In genomic region chr2:95345415-95346235, GRCh38 we compare ENCODE assay signal across 7 cellular contexts. TPM values are rescaled to one million over a fixed set of nuclear protein-coding genes. Genes with fewer than 3 reads are reported as not detected.
DNase-seq lines count a peak whose midpoint lies in the region; ATAC-seq and TF ChIP-seq lines count a peak whose summit lies in the region.

No MANE protein-coding gene starts in this region.

- H3K27ac ChIP-seq in left lung: peak overlapping the region; percentile 39 to 70

- peaks cover 0 to 20% of the 10 kb centered on the region in 2 donors for H3K4me1 ChIP-seq in left lung

- DNase-seq in NCI-H2196 (lab: John Stamatoyannopoulos, UW; ENCODE audit: unreplicated experiment): peak; percentile 85
- peak; percentile 82 for DNase-seq in activated CD4-positive, alpha-beta T cell treated with anti-CD3 and anti-CD28 coated beads for 36 hours
- peak; percentile 71 for DNase-seq in dedifferentiated amniotic fluid mesenchymal stem cell (ENCODE audit: extremely low spot score)
- DNase-seq in left lung: peak; percentile 77 to 95
- peak; percentile 27 to 66 for DNase-seq in stimulated activated CD4-positive, alpha-beta T cell treated with anti-CD3 and anti-CD28 coated beads, Interleukin-1b, Interleukin-23, amount 100 ng/mL, for 4 hours (ENCODE audit: low read depth in 2 of 2)

- TF ChIP-seq CTCF in left lung (IDR thresholded peaks at IDR 0.05): peak; percentile 88 to 92

- H3K4me1 Mint-ChIP-seq in activated CD4-positive, alpha-beta T cell treated with anti-CD3 and anti-CD28 coated beads for 36 hours: no peaks in the 10 kb centered on the region

- intact Hi-C loops in activated CD4-positive, alpha-beta T cell treated with anti-CD3 and anti-CD28 coated beads for 36 hours (cut with DNase I, micrococcal nuclease): loop anchor here in 1 of 2 experiments (2.0 kb wide), 2 partner anchors 57 to 225 kb away; partner anchors contain the start of genes FAHD2A and MRPS5
- intact Hi-C loops in left lung (cut with DNase I): no loop called here

- no peaks in the 10 kb centered on the region for H3K9me3 Mint-ChIP-seq in activated CD4-positive, alpha-beta T cell treated with anti-CD3 and anti-CD28 coated beads for 36 hours (ENCODE audit: low read depth)

- no peaks in the 10 kb centered on the region for H3K9me3 ChIP-seq in left lung

- POLR2A ChIA-PET in activated CD4-positive, alpha-beta T cell treated with anti-CD3 and anti-CD28 coated beads for 36 hours (lab: Charles Lee): interaction anchor here (1.1 kb wide), 1 partner anchor 12 kb away, joined by 4 read pairs; no protein-coding TSS in a partner anchor

- H3K27ac Mint-ChIP-seq in activated CD4-positive, alpha-beta T cell treated with anti-CD3 and anti-CD28 coated beads for 36 hours: no peak overlapping the region

- peaks cover 34% of the 10 kb centered on the region for H3K27me3 Mint-ChIP-seq in activated CD4-positive, alpha-beta T cell treated with anti-CD3 and anti-CD28 coated beads for 36 hours

- CTCF ChIA-PET in activated CD4-positive, alpha-beta T cell treated with anti-CD3 and anti-CD28 coated beads for 36 hours (lab: Charles Lee): interaction anchor here (0.6 to 1.7 kb wide), 12 partner anchors 13 to 382 kb away, joined by 3 to 11 read pairs (median 3); partner anchors contain the start of gene FAHD2A

- peak overlapping the region; percentile 66 for H3K4me3 Mint-ChIP-seq in activated CD4-positive, alpha-beta T cell treated with anti-CD3 and anti-CD28 coated beads for 36 hours

- H3K36me3 ChIP-seq in left lung: no peaks in the 10 kb centered on the region

- peaks cover 7 to 82% of the 10 kb centered on the region in 2 donors for H3K27me3 ChIP-seq in left lung

- ATAC-seq in GM18498 (IDR thresholded peaks at IDR 0.05; ENCODE audit: unreplicated experiment) (peak; percentile 85), HG03025 (IDR thresholded peaks at IDR 0.05; ENCODE audit: low FRiP score, unreplicated experiment) (peak; percentile 72), left lung (peak; percentile 97)
- ATAC-seq in activated CD4-positive, alpha-beta T cell treated with anti-CD3 and anti-CD28 coated beads for 36 hours: peak; percentile 91

- H3K4me3 ChIP-seq in left lung: peak overlapping the region; percentile 58 to 59

- no peaks in the 10 kb centered on the region for H3K36me3 Mint-ChIP-seq in activated CD4-positive, alpha-beta T cell treated with anti-CD3 and anti-CD28 coated beads for 36 hours (ENCODE audit: low read depth)

RNA-seq across cellular contexts. Expression of gene KCNIP3, which starts 48.5 kb away (rescaled TPM):
- not detected for total RNA-seq in activated CD4-positive, alpha-beta T cell treated with anti-CD3 and anti-CD28 coated beads for 36 hours
- total RNA-seq in left lung: 1 to 10 TPM; 3.2 to 4.5 TPM

RNA-seq across cellular contexts. Expression of gene FAHD2A, which starts 56.9 kb away (rescaled TPM):
- 10 to 100 TPM; 37.9 to 41.2 TPM for total RNA-seq in activated CD4-positive, alpha-beta T cell treated with anti-CD3 and anti-CD28 coated beads for 36 hours
- total RNA-seq in left lung: 10 to 100 TPM; 23.6 to 26.8 TPM

Comparison
In these comparisons a context has a peak if more than half of its experiments do, and no peak if none do; other contexts are left out.
1. Peak in every context shown above with its lines: DNase-seq, ATAC-seq, H3K4me3 ChIP-seq and H3K27ac ChIP-seq.
2. RNA of gene KCNIP3, which starts 48.5 kb away (total RNA-seq): 3.2 to 4.5 TPM in left lung; not detected in activated CD4-positive, alpha-beta T cell treated with anti-CD3 and anti-CD28 coated beads for 36 hours; every median in the first group is over 4 times any median in the second.